12 cellular contexts compared by ENCODE assay signal in genomic region chr7:12481722-12482121, GRCh38.
A peak's percentile ranks its signal among the peaks of the same experiment; 100 is the strongest.
DNase-seq lines count a peak whose midpoint lies in the region; ATAC-seq, FAIRE-seq and TF ChIP-seq lines count a peak whose summit lies in the region.
"Had no signal": no experiment of that assay in that cellular context is flagged by ENCODE, and none has a peak within 500 bp of the region (broad histone marks: within the 10 kb centered on the region; RNA-seq: fewer than 3 reads in every experiment).

No MANE protein-coding gene starts in this region.

- CTCF ChIA-PET in GM12878 (lab: Yijun Ruan, JAX): interaction anchor here (1.0 to 1.2 kb wide), 2 partner anchors 8 to 24 kb away, joined by 5 read pairs; no protein-coding TSS in a partner anchor

- no peaks in the 10 kb centered on the region for H3K79me2 ChIP-seq in GM12878 (ENCODE audit: control insufficient read depth, insufficient read depth, low read length)

- no peaks in the 10 kb centered on the region for H4K20me1 ChIP-seq in GM12878 (ENCODE audit: control insufficient read depth, insufficient read depth)

- in situ Hi-C loops in GM12878 (cut with MboI): loop anchor here (25.0 kb wide), 1 partner anchor 419 kb away; no protein-coding TSS in a partner anchor

- ATAC-seq in GM18873 (IDR thresholded peaks at IDR 0.05; ENCODE audit: low FRiP score, unreplicated experiment) (peak; percentile 84), GM21717 (IDR thresholded peaks at IDR 0.05; ENCODE audit: unreplicated experiment) (peak; percentile 97), HG03280 (IDR thresholded peaks at IDR 0.05; ENCODE audit: unreplicated experiment) (peak; percentile 86), GM12878 (peak; percentile 58)

- DNase-seq in GM12878 (ENCODE audit: low read depth, low spot score): no peak
- DNase-seq in islet precursor cell: no peak
- DNase-seq in NCI-H1417 treated with DMSO at 0.1 percent for 48 hours (lab: John Stamatoyannopoulos, UW): no peak
- DNase-seq in suprapubic skin (ENCODE audit: low spot score in 2 of 2): no peak
- no peak for DNase-seq in esophagus squamous epithelium (lab: John Stamatoyannopoulos, UW)
- DNase-seq: activated B cell treated with CpG ODN at 0.5 μM for 24 hours; NK-92 treated with Interleukin-12 subunit alpha and Interleukin-12 subunit beta, amount 100 ng/mL, for 24 hours had no signal

- SMC1A ChIA-PET in GM12878 (lab: Charles Lee; ENCODE audit: uncharacterized antibody, unreplicated experiment): interaction anchor here (1.0 kb wide), 1 partner anchor 24 kb away, joined by 3 read pairs; no protein-coding TSS in a partner anchor

- H3K4me3 ChIP-seq in GM12878 (0 out of 2 replicates have a peak overlapping the region, but pooled peaks have one; percentile 5), suprapubic skin (no peak overlapping the region), esophagus squamous epithelium (no peak overlapping the region)
- H3K4me3 ChIP-seq: cardiac muscle cell had no signal

- no TSS peak for BruUV-seq in GM12878 (replicated peaks; lab: Mats Ljungman, UMichigan)

- FAIRE-seq in GM12878 (lab: Jason Lieb, UNC): no peak

- TF ChIP-seq POLR2A in GM12878 (IDR thresholded peaks at IDR 0.05; ENCODE audit: low read depth, low read length): no peak
- no peak for TF ChIP-seq POLR2A in suprapubic skin (IDR thresholded peaks at IDR 0.05)
- TF ChIP-seq POLR2A in esophagus squamous epithelium (IDR thresholded peaks at IDR 0.05): no peak

- intact Hi-C loops in GM12878 (cut with micrococcal nuclease; ENCODE audit: unreplicated experiment): no loop called here
- intact Hi-C loops in esophagus squamous epithelium (cut with DNase I): no loop called here

- TF ChIP-seq RAD21 in GM12878 (IDR thresholded peaks at IDR 0.05; ENCODE audit: insufficient read depth, low read depth, low read length): no peak

- RAD21 ChIA-PET in GM12878 (lab: Charles Lee; ENCODE audit: unreplicated experiment): no interaction called here

- TF ChIP-seq CTCF in GM12878 (IDR thresholded peaks at IDR 0.05 in 2 of 3, conservative IDR thresholded peaks at IDR 0.05 in 1 of 3; ENCODE audit: control insufficient read depth in 2 of 3, extremely low read depth in 1 of 3, insufficient read depth in 1 of 3, low read depth in 3 of 3, low read length in 3 of 3) (no peak), suprapubic skin (IDR thresholded peaks at IDR 0.05) (no peak), esophagus squamous epithelium (IDR thresholded peaks at IDR 0.05) (no peak)

- no peaks in the 10 kb centered on the region for H3K36me3 ChIP-seq in GM12878 (ENCODE audit: control insufficient read depth in 2 of 2, insufficient read depth in 2 of 2, low read length in 1 of 2)
- H3K36me3 ChIP-seq in suprapubic skin: no peaks in the 10 kb centered on the region
- H3K36me3 ChIP-seq in esophagus squamous epithelium: no peaks in the 10 kb centered on the region
- H3K36me3 ChIP-seq: cardiac muscle cell, neutrophil had no signal

- POLR2A ChIA-PET in GM12878 (lab: Charles Lee): no interaction called here

- no peak overlapping the region for H3K9ac ChIP-seq in GM12878 (ENCODE audit: control insufficient read depth, insufficient read depth, low read length)

- H3K27ac ChIP-seq in GM12878 (ENCODE audit: control insufficient read depth, insufficient read depth) (no peak overlapping the region), suprapubic skin (no peak overlapping the region), esophagus squamous epithelium (no peak overlapping the region)
- H3K27ac ChIP-seq: cardiac muscle cell, neutrophil had no signal

- peak overlapping the region; percentile 48; the same call in 1 of the 2 replicates for H3K4me2 ChIP-seq in GM12878 (ENCODE audit: control insufficient read depth, insufficient read depth)

- no peaks in the 10 kb centered on the region for H3K9me3 ChIP-seq in GM12878 (replicated peaks; ENCODE audit: control insufficient read depth, insufficient read depth, low read length)
- no peaks in the 10 kb centered on the region for H3K9me3 ChIP-seq in suprapubic skin
- no peaks in the 10 kb centered on the region for H3K9me3 ChIP-seq in esophagus squamous epithelium
- H3K9me3 ChIP-seq: neutrophil had no signal

- TF ChIP-seq EP300 in GM12878 (IDR thresholded peaks at IDR 0.05; ENCODE audit: borderline replicate concordance in 1 of 2, control insufficient read depth in 1 of 2, low read depth in 2 of 2, low read length in 2 of 2): no peak
- no peak for TF ChIP-seq EP300 in suprapubic skin (IDR thresholded peaks at IDR 0.05)

- WGBS in GM12878 (ENCODE audit: insufficient coverage, insufficient replicate concordance, low lambda C conversion rate, missing lambda C conversion rate): 35% methylated on average over 3 of the region's 3 CpGs
- 58% methylated on average over 3 of the region's 3 CpGs for WGBS in suprapubic skin
- 48 to 55% methylated on average over 3 of the region's 3 CpGs for WGBS in esophagus squamous epithelium, 2 donors

- peak overlapping the region; percentile 56 for H2AFZ ChIP-seq in GM12878 (ENCODE audit: control insufficient read depth, low read depth, low read length)

- H3K27me3 ChIP-seq in GM12878 (replicated peaks in 1 of 2; ENCODE audit: control insufficient read depth in 2 of 2, insufficient read depth in 2 of 2, low read length in 1 of 2) (no peaks in the 10 kb centered on the region), suprapubic skin (no peaks in the 10 kb centered on the region), esophagus squamous epithelium (no peaks in the 10 kb centered on the region)
- H3K27me3 ChIP-seq: cardiac muscle cell, neutrophil had no signal

- no peaks in the 10 kb centered on the region for H3K4me1 ChIP-seq in GM12878 (ENCODE audit: control insufficient read depth, insufficient read depth, low read length)
- H3K4me1 ChIP-seq in suprapubic skin: no peaks in the 10 kb centered on the region
- no peaks in the 10 kb centered on the region for H3K4me1 ChIP-seq in esophagus squamous epithelium

TF ChIP-seq in GM12878, 131 proteins besides CTCF, POLR2A, EP300 and RAD21:
- TF ChIP-seq ASH2L (IDR thresholded peaks at IDR 0.05; ENCODE audit: borderline replicate concordance, low read depth) (no peak), IKZF2 (IDR thresholded peaks at IDR 0.05) (peak; percentile 29 to 50; a peak in 2 of 4 replicates), SREBF1 (IDR thresholded peaks at IDR 0.05; ENCODE audit: low read length) (no peak), MEF2B (IDR thresholded peaks at IDR 0.05; ENCODE audit: partially characterized antibody, poor library complexity, severe bottlenecking) (peak; percentile 42)
TF ChIP-seq in GM12878: peak in this region for 2.
